In genomic region chr13:26961890-26962615, GRCh38 we compare ENCODE assay signal across 1 cellular context.
TF ChIP-seq lines count a peak whose summit lies in the region.

No MANE protein-coding gene starts in this region.

TF ChIP-seq in HepG2, 621 proteins besides CTCF, POLR2A, EP300 and RAD21 (continued from another document and continues in another):
- TF ChIP-seq ZHX2 (IDR thresholded peaks at IDR 0.05; ENCODE audit: low read depth), result no peak
- no peak for TF ChIP-seq ZHX2 (CRISPR knock-in tag; IDR thresholded peaks at IDR 0.05; ENCODE audit: borderline replicate concordance)
- no peak for TF ChIP-seq CENPT (CRISPR knock-in tag; IDR thresholded peaks at IDR 0.05; ENCODE audit: low read depth)
- no peak for TF ChIP-seq CENPBD1 (CRISPR knock-in tag; IDR thresholded peaks at IDR 0.05; ENCODE audit: borderline replicate concordance, low read depth)
- TF ChIP-seq IRF1 (CRISPR knock-in tag; IDR thresholded peaks at IDR 0.05; ENCODE audit: low read depth), result no peak
- TF ChIP-seq ZNF326 (CRISPR knock-in tag; IDR thresholded peaks at IDR 0.05; ENCODE audit: borderline replicate concordance), result no peak
- no peak for TF ChIP-seq NPAS2 (CRISPR knock-in tag; IDR thresholded peaks at IDR 0.05; ENCODE audit: borderline replicate concordance)
- TF ChIP-seq KLF11 (CRISPR knock-in tag; IDR thresholded peaks at IDR 0.05), result no peak
- TF ChIP-seq NFE2L1 (CRISPR knock-in tag; IDR thresholded peaks at IDR 0.05; ENCODE audit: borderline replicate concordance), result no peak
- TF ChIP-seq E2F5 (CRISPR knock-in tag; conservative IDR thresholded peaks at IDR 0.05), result no peak
- TF ChIP-seq SOX5 (CRISPR knock-in tag; IDR thresholded peaks at IDR 0.05; ENCODE audit: borderline replicate concordance), result peak; percentile 60; the same call in 1 of the 2 replicates
- TF ChIP-seq FOXM1 (CRISPR knock-in tag; IDR thresholded peaks at IDR 0.05), result no peak
- peak; percentile 81 for TF ChIP-seq TCF7 (IDR thresholded peaks at IDR 0.05; ENCODE audit: low read depth)
- TF ChIP-seq SMAD3 (CRISPR knock-in tag; IDR thresholded peaks at IDR 0.05), result no peak
- TF ChIP-seq PBX3 (CRISPR knock-in tag; IDR thresholded peaks at IDR 0.05; ENCODE audit: borderline replicate concordance), result no peak
- no peak for TF ChIP-seq NRL (CRISPR knock-in tag; IDR thresholded peaks at IDR 0.05; ENCODE audit: borderline replicate concordance)
- no peak for TF ChIP-seq KLF16 (CRISPR knock-in tag; IDR thresholded peaks at IDR 0.05)
- peak; percentile 98 for TF ChIP-seq TBX2 (CRISPR knock-in tag; IDR thresholded peaks at IDR 0.05; ENCODE audit: borderline replicate concordance)
- no peak for TF ChIP-seq NAIF1 (CRISPR knock-in tag; IDR thresholded peaks at IDR 0.05; ENCODE audit: borderline replicate concordance)
- TF ChIP-seq ZFP82 (CRISPR knock-in tag; IDR thresholded peaks at IDR 0.05; ENCODE audit: borderline replicate concordance), result no peak
- no peak for TF ChIP-seq KIAA2018 (CRISPR knock-in tag; IDR thresholded peaks at IDR 0.05; ENCODE audit: borderline replicate concordance)
- TF ChIP-seq TFDP1 (CRISPR knock-in tag; IDR thresholded peaks at IDR 0.05; ENCODE audit: borderline replicate concordance), result no peak
- TF ChIP-seq ZSCAN21 (CRISPR knock-in tag; IDR thresholded peaks at IDR 0.05; ENCODE audit: borderline replicate concordance), result no peak
- TF ChIP-seq ZSCAN20 (CRISPR knock-in tag; IDR thresholded peaks at IDR 0.05; ENCODE audit: borderline replicate concordance), result no peak
- no peak for TF ChIP-seq HMGXB3 (CRISPR knock-in tag; IDR thresholded peaks at IDR 0.05; ENCODE audit: borderline replicate concordance)
- no peak for TF ChIP-seq ZNF567 (CRISPR knock-in tag; IDR thresholded peaks at IDR 0.05; ENCODE audit: borderline replicate concordance)
- TF ChIP-seq ZNF430 (CRISPR knock-in tag; IDR thresholded peaks at IDR 0.05), result peak; percentile 79; the same call in 1 of the 2 replicates
- no peak for TF ChIP-seq RAD51 (IDR thresholded peaks at IDR 0.05; ENCODE audit: borderline replicate concordance)
